In the genomic region with DNA sequence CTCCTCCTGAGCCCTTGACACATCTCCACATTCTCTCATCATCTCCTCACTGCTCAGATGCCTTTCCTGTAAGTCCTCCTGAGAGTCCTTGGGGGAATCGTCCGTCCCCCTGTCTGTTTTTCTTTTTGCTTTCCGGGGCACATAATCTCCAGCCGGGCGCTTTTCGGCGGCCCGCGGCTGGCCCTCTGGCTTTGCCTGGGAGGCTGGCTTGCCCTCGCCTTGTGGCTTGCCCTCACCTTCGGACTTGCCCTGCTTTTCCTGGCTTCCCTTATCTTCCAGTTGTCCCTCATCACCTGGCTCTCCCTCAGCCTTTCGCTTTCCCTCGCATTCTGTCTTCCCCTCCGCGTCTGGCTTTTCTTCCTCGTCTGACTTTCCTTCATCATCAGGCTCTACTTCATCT, we compare ENCODE assay signal across 6 cellular contexts. TPM values are rescaled to one million over a fixed set of nuclear protein-coding genes. Genes with fewer than 3 reads are reported as not detected.
"Had no signal": no experiment of that assay in that cellular context is flagged by ENCODE, and none has a peak within 500 bp of the region (broad histone marks: within the 10 kb centered on the region; RNA-seq: fewer than 3 reads in every experiment).

No MANE protein-coding gene starts in this region.

RNA-seq across cellular contexts. Expression of a gene that starts 1.4 kb away (rescaled TPM):
- total RNA-seq: HepG2, HT-29, HT1080, IMR-90, K562 had no signal
- polyA plus RNA-seq: HepG2, IgD-negative memory B cell, IMR-90, K562 had no signal

RNA-seq across cellular contexts. Expression of a gene that starts 14.9 kb away (rescaled TPM):
- total RNA-seq: HepG2, HT-29, HT1080, IMR-90 had no signal
- polyA plus RNA-seq: HepG2, IMR-90 had no signal

RNA-seq across cellular contexts. Expression of a gene that starts 15.4 kb away (rescaled TPM):
- total RNA-seq: HepG2, HT-29, IMR-90, K562 had no signal
- polyA plus RNA-seq: HepG2, IgD-negative memory B cell, IMR-90, K562 had no signal
